8 cellular contexts compared by ENCODE assay signal in genomic region chr7:28958235-28958945, GRCh38. TPM values are rescaled to one million over a fixed set of nuclear protein-coding genes. Genes with fewer than 3 reads are reported as not detected.
DNase-seq lines count a peak whose midpoint lies in the region; ATAC-seq and TF ChIP-seq lines count a peak whose summit lies in the region.

TRIL (minus strand) TSS chr7:28958330; CDS start chr7:28958046, 284 bp downstream.

- no peaks in the 10 kb centered on the region for H3F3A ChIP-seq in PC-3 (ENCODE audit: low read length, unreplicated experiment)

- H3K4me2 ChIP-seq in PC-3 (ENCODE audit: low read length): peak within 1 kb of the TSS; percentile 95

- peak within 1 kb of the TSS; percentile 2 for H3K4me3 Mint-ChIP-seq in memory B cell

- no peaks in the 10 kb centered on the region for H3K36me3 ChIP-seq in PC-3 (ENCODE audit: low read depth, low read length)

- in situ Hi-C loops in G401 (cut with HindIII; ENCODE audit: low sequenced_read_pairs): no loop called here

- no peak within 1 kb of the TSS for H3K9ac ChIP-seq in PC-3 (ENCODE audit: low read length)

- CTCF ChIA-PET in PC-3 (lab: Charles Lee): interaction anchor here (0.7 kb wide), 1 partner anchor 22 kb away, joined by 3 read pairs; no protein-coding TSS in a partner anchor

- no peaks in the 10 kb centered on the region for H3K9me3 ChIP-seq in PC-3 (ENCODE audit: low read length)

- H2AFZ ChIP-seq in PC-3 (ENCODE audit: low read length): peak within 1 kb of the TSS; percentile 90; the same call in 1 of the 2 replicates

- H3K79me2 ChIP-seq in PC-3 (ENCODE audit: low read length): no peaks in the 10 kb centered on the region

- no peaks in the 10 kb centered on the region for H3K36me3 Mint-ChIP-seq in memory B cell

- no peaks in the 10 kb centered on the region for H3K27me3 ChIP-seq in PC-3 (ENCODE audit: low read length)

- no peak for ATAC-seq in PC-3
- ATAC-seq in memory B cell (ENCODE audit: low read depth): no peak
- no peak for ATAC-seq in HG03469 (IDR thresholded peaks at IDR 0.05; ENCODE audit: unreplicated experiment)
- ATAC-seq in HG02763 (IDR thresholded peaks at IDR 0.05; ENCODE audit: unreplicated experiment): no peak

- H3K27ac Mint-ChIP-seq in memory B cell: no peak within 1 kb of the TSS

- DNase-seq in G401 (ENCODE audit: low spot score) (peak; percentile 24), PC-3 (no peak), epithelial cell of esophagus (ENCODE audit: low read depth) (peak; percentile 34), memory B cell (ENCODE audit: low spot score in 2 of 2) (no peak), HPDE6-E6E7 (ENCODE audit: extremely low spot score) (no peak)

- TF ChIP-seq CTCF in PC-3 (conservative IDR thresholded peaks at IDR 0.05; ENCODE audit: low read depth, low read length) (no peak), epithelial cell of esophagus (IDR thresholded peaks at IDR 0.05; ENCODE audit: insufficient read depth, low read depth, low read length, missing control alignments) (no peak)

- BruUV-seq in PC-3 (replicated peaks; lab: Mats Ljungman, UMichigan): no TSS peak

- no peaks in the 10 kb centered on the region for H3K9me3 Mint-ChIP-seq in memory B cell

- H3K27ac ChIP-seq in PC-3 (ENCODE audit: low read length) (no peak within 1 kb of the TSS), temporal lobe (ENCODE audit: low read depth, low read length) (peak within 1 kb of the TSS; percentile 58)

- H3K4me3 ChIP-seq in PC-3 (ENCODE audit: low read length) (peak within 1 kb of the TSS; percentile 80; the same call in 1 of the 2 replicates), epithelial cell of esophagus (ENCODE audit: low read length) (peak within 1 kb of the TSS; percentile 18)

- POLR2A ChIA-PET in PC-3 (lab: Charles Lee; ENCODE audit: unreplicated experiment): no interaction called here

- H4K20me1 ChIP-seq in PC-3 (ENCODE audit: low read length): no peaks in the 10 kb centered on the region

- no peaks in the 10 kb centered on the region for H3K9me2 ChIP-seq in PC-3 (replicated peaks; ENCODE audit: low read length)

- intact Hi-C loops in PC-3 (cut with micrococcal nuclease): no loop called here

- peaks cover 2% of the 10 kb centered on the region for H3K4me1 Mint-ChIP-seq in memory B cell

- peaks cover 22% of the 10 kb centered on the region for H3K27me3 Mint-ChIP-seq in memory B cell

- 0 out of 2 replicates have a peak, but pooled peaks cover 9% of the 10 kb centered on the region for H3K4me1 ChIP-seq in PC-3 (ENCODE audit: insufficient read depth, low read length)

RNA-seq across cellular contexts. Expression of gene TRIL, which starts in this region (rescaled TPM):
- not detected in 2 replicates for total RNA-seq in G401 (2014; rRNA removed; shearing (Covaris generic))
- total RNA-seq in PC-3 (2014; rRNA removed) (0.12 and 0.29 TPM in 2 replicates), temporal lobe (13.0 TPM)

Comparison
In these comparisons a context has a peak if more than half of its experiments do, and no peak if none do; other contexts are left out.
1. RNA of gene TRIL (total RNA-seq): 13.0 TPM in temporal lobe (single experiment); 0.12 to 0.29 TPM in PC-3 and not detected in G401; every median in the first group is over 10 times any median in the second.
2. Peak in DNase-seq in G401; RNA of the gene not detected or under 1 TPM.